Comparison of ENCODE assay signal across 7 cellular contexts in the genomic region with DNA sequence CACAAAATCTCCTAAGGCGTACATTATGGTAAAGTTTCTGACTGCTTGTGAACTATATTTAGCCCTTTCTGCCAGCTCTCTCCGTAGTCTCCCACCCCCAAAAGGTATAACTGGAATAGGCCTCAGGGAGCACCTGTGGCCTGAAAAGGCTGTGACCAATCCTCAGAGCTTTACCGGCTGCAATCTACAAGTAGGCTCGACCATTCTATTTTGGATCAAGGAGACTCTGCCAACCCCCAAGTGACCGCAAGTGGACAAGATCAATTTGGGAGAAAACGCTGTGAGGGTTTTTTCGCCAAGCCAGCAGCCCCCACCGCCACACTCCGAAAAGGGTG. TPM values are rescaled to one million over a fixed set of nuclear protein-coding genes. Genes with fewer than 3 reads are reported as not detected.
DNase-seq lines count a peak whose midpoint lies in the region; ATAC-seq, FAIRE-seq and TF ChIP-seq lines count a peak whose summit lies in the region.

No MANE protein-coding gene starts in this region.

- TF ChIP-seq RAD21 in HCT116 (IDR thresholded peaks at IDR 0.05; ENCODE audit: low read depth), result no peak

- H3K4me1 ChIP-seq in HCT116 (ENCODE audit: control insufficient read depth in 1 of 2, insufficient read depth in 2 of 2, low read length in 2 of 2) (peaks cover 37 to 77% of the 10 kb centered on the region in 2 experiments), foreskin keratinocyte (peaks cover 24% of the 10 kb centered on the region)

- H2AFZ ChIP-seq in HCT116 (ENCODE audit: low read depth, low read length, poor library complexity, severe bottlenecking), result no peak overlapping the region
- no peak overlapping the region for H2AFZ ChIP-seq in SU-DHL-6 (ENCODE audit: low read depth, low read length, severe bottlenecking)

- H3K9me2 ChIP-seq in HCT116 (ENCODE audit: insufficient read depth) (no peaks in the 10 kb centered on the region), SU-DHL-6 (replicated peaks; ENCODE audit: insufficient read depth, low read length) (no peaks in the 10 kb centered on the region)

- peaks cover 5% of the 10 kb centered on the region; the same call in 1 of the 2 replicates for H4K20me1 ChIP-seq in HCT116 (ENCODE audit: insufficient read depth)
- H4K20me1 ChIP-seq in SU-DHL-6 (ENCODE audit: low read depth, low read length), result peaks cover 4% of the 10 kb centered on the region; the same call in 1 of the 2 replicates

- POLR2A ChIA-PET in HCT116 (lab: Charles Lee), result no interaction called here

- RAD21 ChIA-PET in HCT116 (lab: Charles Lee; ENCODE audit: low non-redundant PET in 1 of 2, low total read pairs in 2 of 2, uncharacterized antibody in 2 of 2, unreplicated experiment in 2 of 2), result no interaction called here

- H3K4me2 ChIP-seq in HCT116 (ENCODE audit: low read length), result peak overlapping the region; percentile 89
- H3K4me2 ChIP-seq in SU-DHL-6 (ENCODE audit: low read depth, low read length, poor library complexity, severe bottlenecking), result peak overlapping the region; percentile 83

- peaks cover 9% of the 10 kb centered on the region; the same call in 1 of the 2 replicates for H3F3A ChIP-seq in SU-DHL-6 (ENCODE audit: insufficient read depth)

- DNase-seq in HCT116 (ENCODE audit: low read depth, low spot score) (no peak), foreskin keratinocyte (peak in 1 of 2 donors; percentile 13), retinal pigment epithelial cell (ENCODE audit: low read depth) (no peak), HTR-8/SVneo (ENCODE audit: insufficient read length, low spot score) (no peak), DMS153 treated with DMSO at 0.1 percent for 48 hours (lab: John Stamatoyannopoulos, UW; ENCODE audit: unreplicated experiment) (no peak), amniotic stem cell (lab: John Stamatoyannopoulos, UW) (no peak)

- no peaks in the 10 kb centered on the region for H3K9me3 ChIP-seq in HCT116 (ENCODE audit: control insufficient read depth in 1 of 2, insufficient read depth in 1 of 2, low read depth in 1 of 2, low read length in 2 of 2)
- H3K9me3 ChIP-seq in SU-DHL-6 (ENCODE audit: insufficient read depth, low read length), result no peaks in the 10 kb centered on the region

- no peaks in the 10 kb centered on the region for H3K36me3 ChIP-seq in HCT116 (ENCODE audit: control insufficient read depth in 1 of 2, insufficient read depth in 2 of 2, low read length in 2 of 2)
- no peaks in the 10 kb centered on the region for H3K36me3 ChIP-seq in SU-DHL-6 (ENCODE audit: low read length)

- H3K9ac ChIP-seq in HCT116 (ENCODE audit: low read length), result peak overlapping the region; percentile 97
- peak overlapping the region; percentile 87 for H3K9ac ChIP-seq in SU-DHL-6 (ENCODE audit: low read length)

- H3K27ac ChIP-seq in HCT116 (ENCODE audit: low read depth, low read length) (peak overlapping the region; percentile 72), SU-DHL-6 (ENCODE audit: low read depth, low read length) (peak overlapping the region; percentile 51), foreskin keratinocyte (peak overlapping the region; percentile 90)

- BruUV-seq in HCT116 (replicated peaks; lab: Mats Ljungman, UMichigan), result no TSS peak

- intact Hi-C loops in HCT116 (cut with micrococcal nuclease), result no loop called here

- no peak for TF ChIP-seq POLR2A in HCT116 (IDR thresholded peaks at IDR 0.05; ENCODE audit: borderline replicate concordance, extremely low read depth, insufficient read depth, insufficient read length)

- no peak for TF ChIP-seq CTCF in HCT116 (IDR thresholded peaks at IDR 0.05 in 2 of 3, conservative IDR thresholded peaks at IDR 0.05 in 1 of 3; ENCODE audit: borderline replicate concordance in 1 of 3, insufficient read depth in 1 of 3, low read depth in 2 of 3, low read length in 2 of 3)
- no peak for TF ChIP-seq CTCF in SU-DHL-6 (IDR thresholded peaks at IDR 0.05; ENCODE audit: insufficient read depth, low read length, poor library complexity, severe bottlenecking)
- no peak for TF ChIP-seq CTCF in foreskin keratinocyte (conservative IDR thresholded peaks at IDR 0.05)
- no peak for TF ChIP-seq CTCF in retinal pigment epithelial cell (conservative IDR thresholded peaks at IDR 0.05; ENCODE audit: low read depth, low read length)

- H3K4me3 ChIP-seq in HCT116 (replicated peaks in 1 of 2; ENCODE audit: low read depth in 1 of 2, low read length in 2 of 2) (peak overlapping the region; percentile 78 to 80), SU-DHL-6 (ENCODE audit: insufficient read depth, low read length, poor library complexity, severe bottlenecking) (peak overlapping the region; percentile 87), retinal pigment epithelial cell (ENCODE audit: low read length) (peak overlapping the region; percentile 86)

- H3K27me3 ChIP-seq in HCT116 (ENCODE audit: insufficient read depth, low read length), result no peaks in the 10 kb centered on the region
- H3K27me3 ChIP-seq in SU-DHL-6 (ENCODE audit: low read length), result no peaks in the 10 kb centered on the region
- no peaks in the 10 kb centered on the region for H3K27me3 ChIP-seq in foreskin keratinocyte

- CTCF ChIA-PET in HCT116 (lab: Charles Lee), result interaction anchor here (1.2 to 1.4 kb wide), 2 partner anchors 69 to 113 kb away, joined by 3 read pairs; a partner anchor contains a TSS

- peaks cover 57% of the 10 kb centered on the region for H3K79me2 ChIP-seq in HCT116 (ENCODE audit: insufficient read depth, low read length)
- H3K79me2 ChIP-seq in SU-DHL-6 (ENCODE audit: insufficient read depth, low read length), result peaks cover 60% of the 10 kb centered on the region

- ATAC-seq in HCT116 (no peak), foreskin keratinocyte (no peak)

- no peak for FAIRE-seq in HTR-8/SVneo (lab: Jason Lieb, UNC)

TF ChIP-seq in HCT116, 20 proteins besides CTCF, POLR2A, EP300 and RAD21:
- TF ChIP-seq EGR1 (IDR thresholded peaks at IDR 0.05; ENCODE audit: low read depth), result no peak
- no peak for TF ChIP-seq EZH2 (IDR thresholded peaks at IDR 0.05)
- no peak for TF ChIP-seq SP1 (IDR thresholded peaks at IDR 0.05; ENCODE audit: low read depth)
- TF ChIP-seq, protein P1, sequence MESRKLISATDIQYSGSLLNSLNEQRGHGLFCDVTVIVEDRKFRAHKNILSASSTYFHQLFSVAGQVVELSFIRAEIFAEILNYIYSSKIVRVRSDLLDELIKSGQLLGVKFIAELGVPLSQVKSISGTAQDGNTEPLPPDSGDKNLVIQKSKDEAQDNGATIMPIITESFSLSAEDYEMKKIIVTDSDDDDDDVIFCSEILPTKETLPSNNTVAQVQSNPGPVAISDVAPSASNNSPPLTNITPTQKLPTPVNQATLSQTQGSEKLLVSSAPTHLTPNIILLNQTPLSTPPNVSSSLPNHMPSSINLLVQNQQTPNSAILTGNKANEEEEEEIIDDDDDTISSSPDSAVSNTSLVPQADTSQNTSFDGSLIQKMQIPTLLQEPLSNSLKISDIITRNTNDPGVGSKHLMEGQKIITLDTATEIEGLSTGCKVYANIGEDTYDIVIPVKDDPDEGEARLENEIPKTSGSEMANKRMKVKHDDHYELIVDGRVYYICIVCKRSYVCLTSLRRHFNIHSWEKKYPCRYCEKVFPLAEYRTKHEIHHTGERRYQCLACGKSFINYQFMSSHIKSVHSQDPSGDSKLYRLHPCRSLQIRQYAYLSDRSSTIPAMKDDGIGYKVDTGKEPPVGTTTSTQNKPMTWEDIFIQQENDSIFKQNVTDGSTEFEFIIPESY (IDR thresholded peaks at IDR 0.05; ENCODE audit: extremely low read depth, insufficient replicate concordance, low read length), result no peak
- TF ChIP-seq POLR2AphosphoS5 (IDR thresholded peaks at IDR 0.05; ENCODE audit: low read depth, low read length), result no peak
- TF ChIP-seq ELF1 (IDR thresholded peaks at IDR 0.05; ENCODE audit: borderline replicate concordance, low read depth), result no peak
- TF ChIP-seq YY1 (IDR thresholded peaks at IDR 0.05; ENCODE audit: extremely low read depth, insufficient replicate concordance, low read depth, low read length), result no peak
- no peak for TF ChIP-seq TCF7L2 (IDR thresholded peaks at IDR 0.05; ENCODE audit: borderline replicate concordance, extremely low read depth, insufficient read depth, insufficient read length)
- no peak for TF ChIP-seq SRF (IDR thresholded peaks at IDR 0.05; ENCODE audit: low read depth)
- TF ChIP-seq SIN3A (IDR thresholded peaks at IDR 0.05; ENCODE audit: low read depth), result no peak
- TF ChIP-seq CBX3 (IDR thresholded peaks at IDR 0.05; ENCODE audit: low read depth), result no peak

RNA-seq across cellular contexts. Expression of a gene that starts 1.2 kb away (rescaled TPM):
- total RNA-seq in HCT116 (2021; ENCODE audit: unreplicated experiment) (25.2 TPM), foreskin keratinocyte (26.6 and 27.2 TPM in 2 replicates)
- polyA plus RNA-seq in HCT116 (2012), result 15.0 and 15.4 TPM in 2 replicates
- 9.6 and 12.0 TPM in 2 replicates for polyA plus RNA-seq in foreskin keratinocyte

RNA-seq across cellular contexts. Expression of a gene that starts 32.0 kb away (rescaled TPM):
- total RNA-seq in HCT116 (2021; ENCODE audit: unreplicated experiment) (27.0 TPM), foreskin keratinocyte (21.4 and 22.7 TPM in 2 replicates)
- 15.6 and 20.4 TPM in 2 replicates for polyA plus RNA-seq in HCT116 (2012)
- 18.2 and 21.6 TPM in 2 replicates for polyA plus RNA-seq in foreskin keratinocyte
